In genomic region chr11:102244681-102245409, GRCh38 we compare ENCODE assay signal across 17 cellular contexts.
DNase-seq lines count a peak whose midpoint lies in the region; ATAC-seq, FAIRE-seq and TF ChIP-seq lines count a peak whose summit lies in the region.
"Had no signal": no experiment of that assay in that cellular context is flagged by ENCODE, and none has a peak within 500 bp of the region (broad histone marks: within the 10 kb centered on the region; RNA-seq: fewer than 3 reads in every experiment).

No MANE protein-coding gene starts in this region.

- WGBS in adrenal gland, 4 donors = 73 to 97% (median 74%) methylated on average over 3 to 5 of the region's 5 CpGs

- no peak for TF ChIP-seq CTCF in astrocyte of the cerebellum (IDR thresholded peaks at IDR 0.05; ENCODE audit: low read depth, low read length, missing control alignments)
- no peak for TF ChIP-seq CTCF in adrenal gland (IDR thresholded peaks at IDR 0.05)
- no peak for TF ChIP-seq CTCF in CD4-positive, alpha-beta T cell (IDR thresholded peaks at IDR 0.05)

- POLR2A ChIA-PET in CD4-positive, alpha-beta T cell (lab: Charles Lee) = no interaction called here

- DNase-seq in ACHN (peak; percentile 28), HTR-8/SVneo (ENCODE audit: insufficient read length, low spot score) (peak; percentile 89), astrocyte of the cerebellum (ENCODE audit: low read depth) (peak; percentile 70), glomerular visceral epithelial cell (ENCODE audit: extremely low spot score) (peak; percentile 63), adrenal gland (no peak), AML-193 (lab: John Stamatoyannopoulos, UW) (no peak)
- no peak for DNase-seq in CD4-positive, alpha-beta T cell
- DNase-seq: activated CD4-positive, alpha-beta T cell treated with anti-CD3 and anti-CD28 coated beads for 36 hours; central memory CD4-positive, alpha-beta T cell; NCI-H1436; NCI-H524 treated with DMSO at 0.1 percent for 48 hours; spleen; upper lobe of left lung had no signal

- no peaks in the 10 kb centered on the region for H3K4me1 ChIP-seq in adrenal gland (replicated peaks in 1 of 2)
- H3K4me1 ChIP-seq: SJSA1, spleen had no signal

- TF ChIP-seq POLR2A in adrenal gland (IDR thresholded peaks at IDR 0.05) = no peak

- FAIRE-seq in HTR-8/SVneo (lab: Jason Lieb, UNC) = peak; percentile 98

- ATAC-seq in HG03565 (IDR thresholded peaks at IDR 0.05; ENCODE audit: unreplicated experiment) = no peak
- no peak for ATAC-seq in CD4-positive, alpha-beta T cell (ENCODE audit: poor library complexity)
- ATAC-seq: activated CD4-positive, alpha-beta T cell treated with anti-CD3 and anti-CD28 coated beads for 36 hours; gastroesophageal sphincter had no signal

- no peaks in the 10 kb centered on the region for H3K36me3 Mint-ChIP-seq in CD4-positive, alpha-beta T cell (ENCODE audit: low read depth)
- H3K36me3 Mint-ChIP-seq: natural killer cell treated with Interleukin-12 subunit alpha and Interleukin-12 subunit beta and Interleukin-15 and Interleukin-18, amount 100 ng/mL, for 72 hours had no signal

- CTCF ChIA-PET in CD4-positive, alpha-beta T cell (lab: Charles Lee) = no interaction called here

- no peaks in the 10 kb centered on the region for H3K4me1 Mint-ChIP-seq in CD4-positive, alpha-beta T cell (ENCODE audit: low read depth)
- H3K4me1 Mint-ChIP-seq: activated CD4-positive, alpha-beta T cell treated with anti-CD3 and anti-CD28 coated beads for 36 hours had no signal

- no peaks in the 10 kb centered on the region for H3K9me3 Mint-ChIP-seq in CD4-positive, alpha-beta T cell
- H3K9me3 Mint-ChIP-seq: natural killer cell treated with Interleukin-12 subunit alpha and Interleukin-12 subunit beta and Interleukin-15 and Interleukin-18, amount 100 ng/mL, for 72 hours had no signal

- H3K27ac ChIP-seq in adrenal gland = no peak overlapping the region
- no peak overlapping the region for H3K27ac ChIP-seq in CD4-positive, alpha-beta T cell (ENCODE audit: low read depth, low read length)
- H3K27ac ChIP-seq: gastroesophageal sphincter, SJSA1, spleen, upper lobe of left lung had no signal

- H3K27me3 ChIP-seq in adrenal gland = no peaks in the 10 kb centered on the region
- H3K27me3 ChIP-seq in CD4-positive, alpha-beta T cell (ENCODE audit: control insufficient read depth, insufficient read depth, low read length) = no peaks in the 10 kb centered on the region
- H3K27me3 ChIP-seq: gastroesophageal sphincter, SJSA1, spleen, upper lobe of left lung had no signal

- no peaks in the 10 kb centered on the region for H3K9me3 ChIP-seq in adrenal gland (replicated peaks in 1 of 3)
- no peaks in the 10 kb centered on the region for H3K9me3 ChIP-seq in CD4-positive, alpha-beta T cell (ENCODE audit: control insufficient read depth, low read length)
- H3K9me3 ChIP-seq: gastroesophageal sphincter, SJSA1, spleen, upper lobe of left lung had no signal

- in situ Hi-C loops in ACHN (cut with HindIII; ENCODE audit: low pct_ligation_motif_present, low pct_unique_long_range_greater_than_20kb, low sequenced_read_pairs) = no loop called here
- in situ Hi-C loops in astrocyte of the cerebellum (cut with HindIII; ENCODE audit: low sequenced_read_pairs) = no loop called here

- no peak overlapping the region for H3K27ac Mint-ChIP-seq in CD4-positive, alpha-beta T cell
- H3K27ac Mint-ChIP-seq: activated CD4-positive, alpha-beta T cell treated with anti-CD3 and anti-CD28 coated beads for 36 hours; natural killer cell treated with Interleukin-12 subunit alpha and Interleukin-12 subunit beta and Interleukin-15 and Interleukin-18, amount 100 ng/mL, for 72 hours had no signal

- intact Hi-C loops in adrenal gland (cut with DNase I) = no loop called here
- intact Hi-C loops in CD4-positive, alpha-beta T cell (cut with DNase I, micrococcal nuclease) = no loop called here

- H3K4me3 ChIP-seq in astrocyte of the cerebellum (ENCODE audit: low read depth, low read length) = no peak overlapping the region
- H3K4me3 ChIP-seq in adrenal gland = no peak overlapping the region
- H3K4me3 ChIP-seq: gastroesophageal sphincter, SJSA1, spleen, upper lobe of left lung had no signal

- no peak overlapping the region for H3K4me3 Mint-ChIP-seq in CD4-positive, alpha-beta T cell
- H3K4me3 Mint-ChIP-seq: activated CD4-positive, alpha-beta T cell treated with anti-CD3 and anti-CD28 coated beads for 36 hours; natural killer cell treated with Interleukin-12 subunit alpha and Interleukin-12 subunit beta and Interleukin-15 and Interleukin-18, amount 100 ng/mL, for 72 hours had no signal

- H3K36me3 ChIP-seq in adrenal gland (replicated peaks in 1 of 2) = no peaks in the 10 kb centered on the region
- H3K36me3 ChIP-seq: gastroesophageal sphincter, SJSA1, spleen, upper lobe of left lung had no signal

- peaks cover 7% of the 10 kb centered on the region for H3K27me3 Mint-ChIP-seq in CD4-positive, alpha-beta T cell

Comparison
In these comparisons a context has a peak if more than half of its experiments do, and no peak if none do; other contexts are left out.
1. DNase-seq: peak in ACHN (single experiment), HTR-8/SVneo (single experiment), astrocyte of the cerebellum (single experiment) and glomerular visceral epithelial cell (single experiment); none in adrenal gland (0 of 7), AML-193 (0 of 2) and CD4-positive, alpha-beta T cell (0 of 10).